Comparison of ENCODE assay signal across 20 cellular contexts in the genomic region with DNA sequence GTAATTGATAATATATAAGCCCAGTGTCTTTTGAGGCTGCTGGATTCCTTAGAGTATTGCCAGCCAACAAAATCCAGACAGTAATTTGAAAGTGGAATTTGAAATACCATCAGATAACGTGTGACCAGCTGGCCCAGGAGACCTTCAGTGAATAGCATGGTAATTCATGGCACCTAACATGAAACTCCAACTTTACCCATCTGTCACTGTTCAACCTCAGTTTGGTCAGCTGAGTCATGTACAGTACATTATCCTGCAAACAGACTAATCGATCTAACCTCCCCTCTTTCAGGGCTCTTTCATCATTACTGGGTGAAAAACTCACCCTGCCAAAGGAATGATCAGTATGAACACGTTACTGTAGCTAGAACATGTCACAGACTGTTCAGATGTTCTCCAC.
DNase-seq lines count a peak whose midpoint lies in the region; ATAC-seq and TF ChIP-seq lines count a peak whose summit lies in the region.
"Had no signal": no experiment of that assay in that cellular context is flagged by ENCODE, and none has a peak within 500 bp of the region (broad histone marks: within the 10 kb centered on the region; RNA-seq: fewer than 3 reads in every experiment).

No MANE protein-coding gene starts in this region.

- no peaks in the 10 kb centered on the region for H3K36me3 ChIP-seq in mammary epithelial cell (ENCODE audit: insufficient read depth, low read length)
- H3K36me3 ChIP-seq in SK-N-SH (replicated peaks in 1 of 2; ENCODE audit: control insufficient read depth in 1 of 2, insufficient read depth in 2 of 2, low read length in 1 of 2), result no peaks in the 10 kb centered on the region
- no peaks in the 10 kb centered on the region for H3K36me3 ChIP-seq in ascending aorta

- no peaks in the 10 kb centered on the region for H3K4me1 Mint-ChIP-seq in MCF 10A (ENCODE audit: insufficient read depth, unreplicated experiment)
- peaks cover 5% of the 10 kb centered on the region for H3K4me1 Mint-ChIP-seq in stimulated activated effector memory CD8-positive, alpha-beta T cell treated with anti-CD3 and anti-CD28 coated beads, Interleukin-12 subunit alpha, Interleukin-12 subunit beta, amount 100 ng/mL, for 72 hours
- no peaks in the 10 kb centered on the region for H3K4me1 Mint-ChIP-seq in progenitor cell of endocrine pancreas (ENCODE audit: low read depth)

- H4K20me1 ChIP-seq in mammary epithelial cell (ENCODE audit: insufficient read depth, low read length) (no peaks in the 10 kb centered on the region), SK-N-SH (ENCODE audit: insufficient read depth) (no peaks in the 10 kb centered on the region)

- ATAC-seq in stimulated activated effector memory CD8-positive, alpha-beta T cell treated with anti-CD3 and anti-CD28 coated beads, Interleukin-12 subunit alpha, Interleukin-12 subunit beta, amount 100 ng/mL, for 72 hours, result peak; percentile 51
- ATAC-seq: PC-3 had no signal

- H3K27me3 ChIP-seq in mammary epithelial cell (ENCODE audit: insufficient read depth, low read length) (peaks cover 3% of the 10 kb centered on the region), SK-N-SH (ENCODE audit: insufficient read depth) (no peaks in the 10 kb centered on the region), ascending aorta (no peaks in the 10 kb centered on the region)

- H3K9me3 ChIP-seq in mammary epithelial cell (replicated peaks; ENCODE audit: insufficient read depth, low read length), result no peaks in the 10 kb centered on the region
- H3K9me3 ChIP-seq in SK-N-SH, result no peaks in the 10 kb centered on the region
- H3K9me3 ChIP-seq in ascending aorta, result no peaks in the 10 kb centered on the region

- dilution Hi-C loops in mammary epithelial cell (cut with HindIII; ENCODE audit: low sequenced_read_pairs), result no loop called here

- H2AFZ ChIP-seq in mammary epithelial cell (ENCODE audit: low read depth, low read length) (peak overlapping the region; percentile 13), SK-N-SH (ENCODE audit: low read depth) (no peak overlapping the region)

- TF ChIP-seq EP300 in SK-N-SH (IDR thresholded peaks at IDR 0.05; ENCODE audit: borderline replicate concordance in 1 of 2, low read depth in 1 of 2, low read length in 1 of 2), result no peak

- H3K4me1 ChIP-seq in mammary epithelial cell (ENCODE audit: insufficient read depth, low read length), result no peaks in the 10 kb centered on the region
- peaks cover 4 to 12% of the 10 kb centered on the region in 2 experiments; a peak in 3 of 4 replicates for H3K4me1 ChIP-seq in SK-N-SH (ENCODE audit: control insufficient read depth in 1 of 2, insufficient read depth in 2 of 2, low read depth in 1 of 2, low read length in 1 of 2)
- no peaks in the 10 kb centered on the region for H3K4me1 ChIP-seq in ascending aorta

- intact Hi-C loops in mammary epithelial cell (cut with micrococcal nuclease), result no loop called here
- intact Hi-C loops in MCF 10A (cut with micrococcal nuclease), result no loop called here
- intact Hi-C loops in ascending aorta (cut with DNase I), result no loop called here

- CTCF ChIA-PET in mammary epithelial cell (lab: Charles Lee; ENCODE audit: low non-redundant PET), result no interaction called here
- CTCF ChIA-PET in MCF 10A (lab: Yijun Ruan, JAX), result no interaction called here
- CTCF ChIA-PET in SK-N-SH (lab: Yijun Ruan, JAX), result no interaction called here

- POLR2A ChIA-PET in MCF 10A (lab: Yijun Ruan, JAX) (interaction anchor here (0.7 kb wide), 1 partner anchor 51 kb away, joined by 4 read pairs; no protein-coding TSS in a partner anchor), SK-N-SH (lab: Yijun Ruan, JAX) (no interaction called here)

- no peak overlapping the region for H3K27ac Mint-ChIP-seq in MCF 10A (ENCODE audit: low read depth, unreplicated experiment)
- no peak overlapping the region for H3K27ac Mint-ChIP-seq in stimulated activated effector memory CD8-positive, alpha-beta T cell treated with anti-CD3 and anti-CD28 coated beads, Interleukin-12 subunit alpha, Interleukin-12 subunit beta, amount 100 ng/mL, for 72 hours
- no peak overlapping the region for H3K27ac Mint-ChIP-seq in progenitor cell of endocrine pancreas

- BruUV-seq in mammary epithelial cell (replicated peaks; lab: Mats Ljungman, UMichigan) (no TSS peak), MCF 10A (replicated peaks; lab: Mats Ljungman, UMichigan) (no TSS peak)

- no peaks in the 10 kb centered on the region for H3K79me2 ChIP-seq in mammary epithelial cell (ENCODE audit: insufficient read depth, low read length)
- no peaks in the 10 kb centered on the region for H3K79me2 ChIP-seq in SK-N-SH (ENCODE audit: insufficient read depth)

- no peaks in the 10 kb centered on the region for H3K36me3 Mint-ChIP-seq in MCF 10A (ENCODE audit: insufficient read depth, unreplicated experiment)
- no peaks in the 10 kb centered on the region for H3K36me3 Mint-ChIP-seq in stimulated activated effector memory CD8-positive, alpha-beta T cell treated with anti-CD3 and anti-CD28 coated beads, Interleukin-12 subunit alpha, Interleukin-12 subunit beta, amount 100 ng/mL, for 72 hours
- no peaks in the 10 kb centered on the region for H3K36me3 Mint-ChIP-seq in progenitor cell of endocrine pancreas (ENCODE audit: insufficient read depth)

- TF ChIP-seq CTCF in mammary epithelial cell (conservative IDR thresholded peaks at IDR 0.05 in 1 of 2, IDR thresholded peaks at IDR 0.05 in 1 of 2; ENCODE audit: extremely low read depth in 1 of 2, insufficient read depth in 1 of 2, low read depth in 1 of 2, low read length in 2 of 2) (no peak), MCF 10A (IDR thresholded peaks at IDR 0.05; ENCODE audit: unreplicated experiment) (no peak), SK-N-SH (IDR thresholded peaks at IDR 0.05) (no peak), epithelial cell of esophagus (IDR thresholded peaks at IDR 0.05; ENCODE audit: insufficient read depth, low read depth, low read length, missing control alignments) (no peak), progenitor cell of endocrine pancreas (IDR thresholded peaks at IDR 0.05; ENCODE audit: unreplicated experiment) (no peak), ascending aorta (IDR thresholded peaks at IDR 0.05) (no peak)

- DNase-seq in mammary epithelial cell (peak; percentile 1), MCF 10A (ENCODE audit: unreplicated experiment) (no peak), SK-N-SH (no peak), epithelial cell of esophagus (ENCODE audit: low read depth) (peak; percentile 1), progenitor cell of endocrine pancreas (ENCODE audit: low spot score, unreplicated experiment) (no peak), ascending aorta (ENCODE audit: low spot score in 2 of 2) (no peak)
- DNase-seq in stimulated activated effector memory CD8-positive, alpha-beta T cell treated with anti-CD3 and anti-CD28 coated beads, Interleukin-12 subunit alpha, Interleukin-12 subunit beta, amount 100 ng/mL, for 72 hours (ENCODE audit: low spot score in 2 of 2), result no peak
- no peak for DNase-seq in stimulated activated CD4-positive, alpha-beta T cell treated with anti-CD3 and anti-CD28 coated beads, Interleukin-1b, Interleukin-23, amount 100 ng/mL, for 48 hours
- DNase-seq: 8988T; C1 segment of cervical spinal cord; DMS79 treated with DMSO at 0.1 percent for 48 hours; GDM1; KBM-7; NCI-H1048; NCI-H146; NCI-H345; NCI-H526 treated with DMSO at 0.1 percent for 48 hours; NK-92 treated with Interleukin-12 subunit alpha and Interleukin-12 subunit beta, amount 100 ng/mL, for 24 hours; PC-3 had no signal

- H3K4me2 ChIP-seq in mammary epithelial cell (ENCODE audit: insufficient read depth, low read depth, low read length) (no peak overlapping the region), SK-N-SH (no peak overlapping the region)

- no peak for TF ChIP-seq RAD21 in SK-N-SH (IDR thresholded peaks at IDR 0.05; ENCODE audit: low read length)

- in situ Hi-C loops in mammary epithelial cell (cut with MboI; ENCODE audit: low sequenced_read_pairs in 2 of 2), result no loop called here

- no peaks in the 10 kb centered on the region for H3K9me2 ChIP-seq in SK-N-SH

- H3K9me3 Mint-ChIP-seq in MCF 10A (ENCODE audit: unreplicated experiment) (no peaks in the 10 kb centered on the region), progenitor cell of endocrine pancreas (ENCODE audit: low read depth) (no peaks in the 10 kb centered on the region)
- H3K9me3 Mint-ChIP-seq in stimulated activated effector memory CD8-positive, alpha-beta T cell treated with anti-CD3 and anti-CD28 coated beads, Interleukin-12 subunit alpha, Interleukin-12 subunit beta, amount 100 ng/mL, for 72 hours, result no peaks in the 10 kb centered on the region

- H3K27ac ChIP-seq in mammary epithelial cell (ENCODE audit: insufficient read depth, low read depth, low read length) (no peak overlapping the region), SK-N-SH (ENCODE audit: low read depth in 2 of 2, low read length in 1 of 2) (peak overlapping the region in 1 of 2 experiments; percentile 28; a peak in 1 of 4 replicates), ascending aorta (no peak overlapping the region)
- H3K27ac ChIP-seq: HL-60 had no signal

- no peak overlapping the region for H3K9ac ChIP-seq in mammary epithelial cell (ENCODE audit: insufficient read depth, low read length)
- no peak overlapping the region for H3K9ac ChIP-seq in SK-N-SH

- peaks cover 44% of the 10 kb centered on the region for H3K27me3 Mint-ChIP-seq in MCF 10A (ENCODE audit: insufficient read depth, unreplicated experiment)
- H3K27me3 Mint-ChIP-seq in progenitor cell of endocrine pancreas, result no peaks in the 10 kb centered on the region

- H3K4me3 Mint-ChIP-seq in MCF 10A (ENCODE audit: unreplicated experiment) (no peak overlapping the region), progenitor cell of endocrine pancreas (ENCODE audit: low read depth) (no peak overlapping the region)
- H3K4me3 Mint-ChIP-seq in stimulated activated effector memory CD8-positive, alpha-beta T cell treated with anti-CD3 and anti-CD28 coated beads, Interleukin-12 subunit alpha, Interleukin-12 subunit beta, amount 100 ng/mL, for 72 hours, result no peak overlapping the region

- peaks cover 3% of the 10 kb centered on the region for H3F3A ChIP-seq in SK-N-SH (replicated peaks; ENCODE audit: insufficient read depth)

- WGBS in mammary epithelial cell (ENCODE audit: low coverage, missing lambda C conversion rate), result 6% methylated on average over 2 of the region's 3 CpGs
- WGBS in SK-N-SH (ENCODE audit: low lambda C conversion rate), result 45% methylated on average over 3 of the region's 3 CpGs

- H3K4me3 ChIP-seq in mammary epithelial cell (replicated peaks in 1 of 3; ENCODE audit: insufficient read depth in 1 of 3, low read depth in 2 of 3, low read length in 3 of 3), result no peak overlapping the region
- H3K4me3 ChIP-seq in SK-N-SH (ENCODE audit: low read depth in 2 of 2, low read length in 1 of 2), result no peak overlapping the region
- no peak overlapping the region for H3K4me3 ChIP-seq in epithelial cell of esophagus (ENCODE audit: low read length)
- no peak overlapping the region for H3K4me3 ChIP-seq in ascending aorta

TF ChIP-seq in SK-N-SH, 30 proteins besides CTCF, POLR2A, EP300 and RAD21 (continues in another document):
- TF ChIP-seq NFIC (IDR thresholded peaks at IDR 0.05; ENCODE audit: borderline replicate concordance) (peak; percentile 11; the same call in 1 of the 2 replicates), TCF12 (IDR thresholded peaks at IDR 0.05) (peak; percentile 58; the same call in 1 of the 2 replicates), CHD2 (IDR thresholded peaks at IDR 0.05; ENCODE audit: low read length, partially characterized antibody) (no peak)

Comparison
In these comparisons a context has a peak if more than half of its experiments do, and no peak if none do; other contexts are left out.
1. DNase-seq: peak in mammary epithelial cell (single experiment) and epithelial cell of esophagus (single experiment); none in MCF 10A (single experiment), SK-N-SH (single experiment), stimulated activated effector memory CD8-positive, alpha-beta T cell treated with anti-CD3 and anti-CD28 coated beads, Interleukin-12 subunit alpha, Interleukin-12 subunit beta, amount 100 ng/mL, for 72 hours (0 of 2), progenitor cell of endocrine pancreas (single experiment), ascending aorta (0 of 2) and stimulated activated CD4-positive, alpha-beta T cell treated with anti-CD3 and anti-CD28 coated beads, Interleukin-1b, Interleukin-23, amount 100 ng/mL, for 48 hours (single experiment).